In the genomic region with DNA sequence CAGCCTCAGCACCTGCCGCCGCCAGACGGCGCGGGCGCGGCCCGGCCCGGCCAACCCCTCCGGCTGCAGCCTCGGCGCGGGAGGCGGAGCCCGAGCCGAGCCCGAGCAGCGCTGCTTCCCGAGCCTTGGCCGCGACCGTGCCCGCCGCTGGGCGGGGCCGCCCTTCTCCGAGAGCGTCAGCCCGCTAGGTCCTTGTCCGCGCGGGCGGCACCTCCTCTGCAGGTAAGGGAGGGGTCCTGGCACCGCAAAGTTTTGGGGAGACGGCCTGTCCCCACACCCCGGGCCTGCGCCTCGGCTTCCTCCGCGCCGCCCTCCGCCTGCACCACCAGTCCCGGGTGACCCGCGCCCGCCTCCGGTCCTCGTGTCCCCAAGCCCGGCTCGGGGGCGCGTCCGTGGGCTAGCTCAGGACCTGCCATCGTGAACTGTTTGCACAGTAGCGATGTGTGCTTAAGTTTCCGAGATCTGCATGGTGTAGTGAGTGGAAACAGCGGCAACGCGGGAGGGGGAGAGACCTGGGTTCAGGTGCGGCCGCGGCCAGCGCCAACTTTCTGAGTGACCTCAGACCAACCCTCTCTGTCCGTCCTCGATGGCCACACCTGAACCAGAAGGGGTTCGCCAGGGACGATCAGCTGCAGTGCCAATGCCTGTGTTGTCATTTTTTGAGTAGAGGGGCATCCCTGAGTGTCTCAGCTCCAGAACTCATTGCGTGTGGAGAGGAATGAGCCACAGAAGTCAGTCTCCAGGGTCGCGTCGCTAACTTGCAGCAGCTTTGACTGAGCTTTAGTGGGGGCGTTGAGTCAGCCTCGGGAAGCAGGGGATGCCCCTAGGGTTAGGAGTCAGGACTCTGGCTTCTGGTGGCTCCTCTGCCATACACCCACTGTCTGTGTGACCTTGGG, we compare ENCODE assay signal across 8 cellular contexts. TPM values are rescaled to one million over a fixed set of nuclear protein-coding genes. Genes with fewer than 3 reads are reported as not detected.
A peak's percentile ranks its signal among the peaks of the same experiment; 100 is the strongest.
DNase-seq lines count a peak whose midpoint lies in the region; ATAC-seq and TF ChIP-seq lines count a peak whose summit lies in the region.

Gene FRMPD1 (plus strand): TSS at position 82 of the 896 bp plus-strand sequence. CDS start 41,688 bp downstream, outside the sequence.

- TF ChIP-seq POLR2A in spleen (IDR thresholded peaks at IDR 0.05): no peak

- H3K27ac ChIP-seq in brain microvascular endothelial cell: no peak within 1 kb of the TSS
- no peak within 1 kb of the TSS for H3K27ac ChIP-seq in spleen

- peak within 1 kb of the TSS; percentile 54 for H3K4me3 ChIP-seq in brain microvascular endothelial cell (ENCODE audit: low read depth, low read length)
- H3K4me3 ChIP-seq in spleen: peak within 1 kb of the TSS; percentile 36 to 81 (median 55)

- H3K36me3 ChIP-seq in brain microvascular endothelial cell (replicated peaks) (no peaks in the 10 kb centered on the region), spleen (no peaks in the 10 kb centered on the region)

- in situ Hi-C loops in brain microvascular endothelial cell (cut with HindIII; ENCODE audit: low pct_ligation_motif_present, low sequenced_read_pairs): no loop called here

- peak; percentile 79 for ATAC-seq in GM21786 (IDR thresholded peaks at IDR 0.05; ENCODE audit: unreplicated experiment)

- 2 to 6% (median 2%) methylated on average over 35 to 73 of the region's 73 CpGs for WGBS in spleen, 5 donors

- H3K27me3 ChIP-seq in brain microvascular endothelial cell (replicated peaks): peaks cover 50% of the 10 kb centered on the region
- peaks cover 0 to 88% (median 30%) of the 10 kb centered on the region in 7 donors for H3K27me3 ChIP-seq in spleen (replicated peaks in 1 of 7)

- H3K4me1 ChIP-seq in spleen: peaks cover 0 to 20% (median 17%) of the 10 kb centered on the region in 6 donors

- no peaks in the 10 kb centered on the region for H3K9me3 ChIP-seq in spleen

- TF ChIP-seq CTCF in brain microvascular endothelial cell (IDR thresholded peaks at IDR 0.05; ENCODE audit: low read depth, low read length, missing control alignments) (no peak), spleen (IDR thresholded peaks at IDR 0.05 in 8 of 11, conservative IDR thresholded peaks at IDR 0.05 in 3 of 11) (peak in 1 of 11 experiments; percentile 18)

- DNase-seq in EL (peak; percentile 44), M059J (ENCODE audit: low read depth) (peak; percentile 54), T1000 (lab: John Stamatoyannopoulos, UW) (peak; percentile 2), brain microvascular endothelial cell (peak; percentile 1), iPS-NIHi11 (ENCODE audit: low spot score) (peak; percentile 93), spleen (peak; percentile 89), AML-193 (lab: John Stamatoyannopoulos, UW) (no peak)

- intact Hi-C loops in spleen (cut with DNase I; ENCODE audit: low total_unique reads): no loop called here

RNA-seq across cellular contexts. Expression of gene FRMPD1, which starts in this region (rescaled TPM):
- not detected in 2 replicates for total RNA-seq in M059J (2014; rRNA removed; shearing (Covaris generic))
- under 1 TPM in 4 of 7 donors, not detected in 3; 0.09 to 0.47 (median 0.25) TPM for total RNA-seq in spleen
- polyA plus RNA-seq in spleen: under 1 TPM; 0.10 to 0.32 (median 0.20) TPM

Comparison
In these comparisons a context has a peak if more than half of its experiments do, and no peak if none do; other contexts are left out.
1. Peak in DNase-seq in M059J; RNA of the gene not detected or under 1 TPM.
2. Peak in DNase-seq and H3K4me3 ChIP-seq in spleen; RNA of the gene not detected or under 1 TPM.
3. DNase-seq: peak in EL (single experiment), T1000 (single experiment), brain microvascular endothelial cell (single experiment) and iPS-NIHi11 (single experiment); none in AML-193 (0 of 2).